Comparison of ENCODE assay signal across 2 cellular contexts in the genomic region with DNA sequence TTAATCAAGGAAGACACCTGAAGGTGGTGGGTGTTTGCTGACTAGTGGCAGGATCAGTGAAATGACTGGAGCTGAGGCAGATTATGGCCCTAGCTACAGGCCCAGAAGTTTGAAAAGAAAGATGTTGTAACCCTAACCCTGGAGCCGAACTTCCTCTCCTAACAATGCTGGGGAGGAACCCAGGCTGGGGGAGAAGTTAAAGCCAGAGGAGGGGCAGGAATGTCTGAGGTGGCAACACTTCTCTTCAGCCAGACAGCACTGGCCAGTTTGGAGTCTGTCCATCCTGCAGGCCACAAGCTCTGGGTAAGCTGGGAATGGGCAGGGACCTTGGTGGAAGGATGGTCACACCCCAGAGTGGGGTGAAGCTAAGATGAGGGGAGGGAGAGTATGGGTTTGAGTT.
TF ChIP-seq lines count a peak whose summit lies in the region.

A gene (plus strand): TSS at position 265 of the 400 bp plus-strand sequence. CDS start 1,023 bp downstream, outside the sequence.

TF ChIP-seq in liver, 16 proteins besides CTCF, POLR2A, EP300 and RAD21:
- TF ChIP-seq YY1 (IDR thresholded peaks at IDR 0.05) (no peak), HNF4G (IDR thresholded peaks at IDR 0.05) (no peak), GABPA (IDR thresholded peaks at IDR 0.05 in 1 of 2, conservative IDR thresholded peaks at IDR 0.05 in 1 of 2) (no peak), FOXA2 (IDR thresholded peaks at IDR 0.05) (no peak), RXRA (IDR thresholded peaks at IDR 0.05) (no peak), NR2F2 (IDR thresholded peaks at IDR 0.05) (no peak), SP1 (IDR thresholded peaks at IDR 0.05) (no peak), TAF1 (conservative IDR thresholded peaks at IDR 0.05) (no peak), FOXA1 (IDR thresholded peaks at IDR 0.05) (no peak), EGR1 (IDR thresholded peaks at IDR 0.05; ENCODE audit: low read depth in 2 of 2) (no peak), JUND (IDR thresholded peaks at IDR 0.05) (no peak), HNF4A (conservative IDR thresholded peaks at IDR 0.05) (no peak)
- TF ChIP-seq, protein P1, sequence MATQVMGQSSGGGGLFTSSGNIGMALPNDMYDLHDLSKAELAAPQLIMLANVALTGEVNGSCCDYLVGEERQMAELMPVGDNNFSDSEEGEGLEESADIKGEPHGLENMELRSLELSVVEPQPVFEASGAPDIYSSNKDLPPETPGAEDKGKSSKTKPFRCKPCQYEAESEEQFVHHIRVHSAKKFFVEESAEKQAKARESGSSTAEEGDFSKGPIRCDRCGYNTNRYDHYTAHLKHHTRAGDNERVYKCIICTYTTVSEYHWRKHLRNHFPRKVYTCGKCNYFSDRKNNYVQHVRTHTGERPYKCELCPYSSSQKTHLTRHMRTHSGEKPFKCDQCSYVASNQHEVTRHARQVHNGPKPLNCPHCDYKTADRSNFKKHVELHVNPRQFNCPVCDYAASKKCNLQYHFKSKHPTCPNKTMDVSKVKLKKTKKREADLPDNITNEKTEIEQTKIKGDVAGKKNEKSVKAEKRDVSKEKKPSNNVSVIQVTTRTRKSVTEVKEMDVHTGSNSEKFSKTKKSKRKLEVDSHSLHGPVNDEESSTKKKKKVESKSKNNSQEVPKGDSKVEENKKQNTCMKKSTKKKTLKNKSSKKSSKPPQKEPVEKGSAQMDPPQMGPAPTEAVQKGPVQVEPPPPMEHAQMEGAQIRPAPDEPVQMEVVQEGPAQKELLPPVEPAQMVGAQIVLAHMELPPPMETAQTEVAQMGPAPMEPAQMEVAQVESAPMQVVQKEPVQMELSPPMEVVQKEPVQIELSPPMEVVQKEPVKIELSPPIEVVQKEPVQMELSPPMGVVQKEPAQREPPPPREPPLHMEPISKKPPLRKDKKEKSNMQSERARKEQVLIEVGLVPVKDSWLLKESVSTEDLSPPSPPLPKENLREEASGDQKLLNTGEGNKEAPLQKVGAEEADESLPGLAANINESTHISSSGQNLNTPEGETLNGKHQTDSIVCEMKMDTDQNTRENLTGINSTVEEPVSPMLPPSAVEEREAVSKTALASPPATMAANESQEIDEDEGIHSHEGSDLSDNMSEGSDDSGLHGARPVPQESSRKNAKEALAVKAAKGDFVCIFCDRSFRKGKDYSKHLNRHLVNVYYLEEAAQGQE (IDR thresholded peaks at IDR 0.05): no peak
- TF ChIP-seq, protein P2, sequence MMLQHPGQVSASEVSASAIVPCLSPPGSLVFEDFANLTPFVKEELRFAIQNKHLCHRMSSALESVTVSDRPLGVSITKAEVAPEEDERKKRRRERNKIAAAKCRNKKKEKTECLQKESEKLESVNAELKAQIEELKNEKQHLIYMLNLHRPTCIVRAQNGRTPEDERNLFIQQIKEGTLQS (IDR thresholded peaks at IDR 0.05): no peak
- TF ChIP-seq, protein P3, sequence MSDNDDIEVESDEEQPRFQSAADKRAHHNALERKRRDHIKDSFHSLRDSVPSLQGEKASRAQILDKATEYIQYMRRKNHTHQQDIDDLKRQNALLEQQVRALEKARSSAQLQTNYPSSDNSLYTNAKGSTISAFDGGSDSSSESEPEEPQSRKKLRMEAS (IDR thresholded peaks at IDR 0.05): no peak
- TF ChIP-seq, protein P4, sequence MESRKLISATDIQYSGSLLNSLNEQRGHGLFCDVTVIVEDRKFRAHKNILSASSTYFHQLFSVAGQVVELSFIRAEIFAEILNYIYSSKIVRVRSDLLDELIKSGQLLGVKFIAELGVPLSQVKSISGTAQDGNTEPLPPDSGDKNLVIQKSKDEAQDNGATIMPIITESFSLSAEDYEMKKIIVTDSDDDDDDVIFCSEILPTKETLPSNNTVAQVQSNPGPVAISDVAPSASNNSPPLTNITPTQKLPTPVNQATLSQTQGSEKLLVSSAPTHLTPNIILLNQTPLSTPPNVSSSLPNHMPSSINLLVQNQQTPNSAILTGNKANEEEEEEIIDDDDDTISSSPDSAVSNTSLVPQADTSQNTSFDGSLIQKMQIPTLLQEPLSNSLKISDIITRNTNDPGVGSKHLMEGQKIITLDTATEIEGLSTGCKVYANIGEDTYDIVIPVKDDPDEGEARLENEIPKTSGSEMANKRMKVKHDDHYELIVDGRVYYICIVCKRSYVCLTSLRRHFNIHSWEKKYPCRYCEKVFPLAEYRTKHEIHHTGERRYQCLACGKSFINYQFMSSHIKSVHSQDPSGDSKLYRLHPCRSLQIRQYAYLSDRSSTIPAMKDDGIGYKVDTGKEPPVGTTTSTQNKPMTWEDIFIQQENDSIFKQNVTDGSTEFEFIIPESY (IDR thresholded peaks at IDR 0.05): no peak
TF ChIP-seq in liver: peak in this region for 0.

TF ChIP-seq in HepG2, 621 proteins besides CTCF, POLR2A, EP300 and RAD21:
- no peak for TF ChIP-seq ARHGAP35 (CRISPR knock-in tag; IDR thresholded peaks at IDR 0.05; ENCODE audit: borderline replicate concordance)
- no peak for TF ChIP-seq MEIS1 (CRISPR knock-in tag; IDR thresholded peaks at IDR 0.05; ENCODE audit: borderline replicate concordance)
- no peak for TF ChIP-seq SIX1 (CRISPR knock-in tag; IDR thresholded peaks at IDR 0.05; ENCODE audit: borderline replicate concordance)
- TF ChIP-seq ZNF670 (CRISPR knock-in tag; IDR thresholded peaks at IDR 0.05; ENCODE audit: borderline replicate concordance): no peak
